13 cellular contexts compared by ENCODE assay signal in the genomic region with DNA sequence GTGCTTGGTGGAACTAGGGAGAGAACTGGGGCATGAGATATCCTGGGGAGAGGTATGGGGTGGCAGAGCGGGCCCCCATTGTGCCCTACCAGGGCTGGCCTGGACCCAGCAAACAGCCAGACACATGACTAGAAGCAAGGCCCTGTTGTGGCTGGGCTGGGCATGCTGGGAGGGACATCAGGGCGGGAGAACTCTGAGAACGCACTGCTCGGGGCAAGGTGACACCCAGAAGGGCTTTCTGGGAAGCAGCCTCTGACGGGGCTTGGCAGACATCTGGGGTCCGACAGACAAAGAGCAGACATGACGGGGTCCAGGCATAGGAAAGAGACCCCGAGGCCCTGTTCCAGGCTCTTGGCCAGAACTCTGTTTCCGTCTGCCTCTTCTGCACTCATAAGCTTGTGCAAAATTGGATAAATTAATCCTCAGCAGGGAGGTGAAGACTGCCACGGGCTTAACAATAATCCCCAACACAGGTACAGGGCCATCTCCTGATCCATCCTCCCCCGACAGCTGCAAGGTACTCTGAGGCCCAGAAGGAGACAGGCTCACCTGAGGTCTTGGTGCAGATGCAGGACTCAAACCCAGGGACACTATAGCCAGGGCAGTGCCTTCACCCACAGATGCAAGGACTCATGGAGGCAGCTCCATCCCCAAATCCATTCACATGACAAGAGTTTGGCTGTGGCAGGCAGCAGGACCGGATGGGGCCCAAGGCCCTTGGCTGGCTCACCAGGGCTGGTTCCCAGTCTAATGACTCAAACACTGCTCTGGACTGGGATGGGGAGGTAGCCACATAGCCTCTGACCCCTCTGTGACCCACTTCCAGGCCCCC. TPM values are rescaled to one million over a fixed set of nuclear protein-coding genes. Genes with fewer than 3 reads are reported as not detected.
DNase-seq lines count a peak whose midpoint lies in the region; ATAC-seq, FAIRE-seq and TF ChIP-seq lines count a peak whose summit lies in the region.
"Had no signal": no experiment of that assay in that cellular context is flagged by ENCODE, and none has a peak within 500 bp of the region (broad histone marks: within the 10 kb centered on the region; RNA-seq: fewer than 3 reads in every experiment).

No MANE protein-coding gene starts in this region.

- H3K4me1 ChIP-seq in H1 (replicated peaks in 1 of 4; ENCODE audit: control insufficient read depth in 3 of 4, insufficient read depth in 4 of 4, low read length in 3 of 4): peaks cover 0 to 14% (median 9%) of the 10 kb centered on the region in 4 experiments; a peak in 6 of 7 replicates

- no peak overlapping the region for H3K27ac ChIP-seq in H1 (ENCODE audit: low read depth, low read length)
- H3K27ac ChIP-seq: thoracic aorta, VCaP had no signal

- H3K27me3 Mint-ChIP-seq in activated naive CD8-positive, alpha-beta T cell treated with anti-CD3 and anti-CD28 coated beads for 36 hours: peaks cover 5% of the 10 kb centered on the region
- H3K27me3 Mint-ChIP-seq in activated naive CD8-positive, alpha-beta T cell treated with anti-CD3 and anti-CD28 coated beads, Interleukin-2, amount 50 U/mL, for 24 hours: no peaks in the 10 kb centered on the region
- H3K27me3 Mint-ChIP-seq in mesothelial cell of epicardium (ENCODE audit: low read depth): no peaks in the 10 kb centered on the region
- no peaks in the 10 kb centered on the region for H3K27me3 Mint-ChIP-seq in type B pancreatic cell
- no peaks in the 10 kb centered on the region for H3K27me3 Mint-ChIP-seq in stimulated activated memory B cell treated with anti-CD40 and anti-IgM and Interleukin-4, amounts not matched to agents 10 μg/mL and 1 μg/mL and 100 μg/mL, for 72 hours

- peaks cover 0 to 13% (median 2%) of the 10 kb centered on the region in 4 experiments; a peak in 5 of 8 replicates for H3K36me3 ChIP-seq in H1 (ENCODE audit: control insufficient read depth in 2 of 4, insufficient read depth in 4 of 4, low read length in 3 of 4)
- H3K36me3 ChIP-seq: prostate gland, thoracic aorta had no signal

- H2BK5ac ChIP-seq in H1 (ENCODE audit: low read depth, low read length): no peak overlapping the region

- no peak for ATAC-seq in activated naive CD8-positive, alpha-beta T cell treated with anti-CD3 and anti-CD28 coated beads, Interleukin-2, amount 50 U/mL, for 24 hours
- no peak for ATAC-seq in stimulated activated memory B cell treated with anti-CD40 and anti-IgM and Interleukin-4, amounts not matched to agents 10 μg/mL and 1 μg/mL and 100 μg/mL, for 72 hours

- no peak overlapping the region for H4K91ac ChIP-seq in H1 (replicated peaks; ENCODE audit: insufficient read length, low read length)

- no peak for FAIRE-seq in H1 (lab: Jason Lieb, UNC)

- no peaks in the 10 kb centered on the region for H3K27me3 ChIP-seq in H1 (replicated peaks in 1 of 4; ENCODE audit: control insufficient read depth in 3 of 4, extremely low read depth in 1 of 4, insufficient read depth in 3 of 4, low read length in 3 of 4)

- H3K56ac ChIP-seq in H1 (replicated peaks; ENCODE audit: insufficient read length, low read depth, low read length): no peak overlapping the region

- POLR2A ChIA-PET in H1 (lab: Charles Lee; ENCODE audit: partially characterized antibody): interaction anchor here (1.0 to 18.4 kb wide), 6 partner anchors 10 to 90 kb away, joined by 3 to 532 read pairs (median 10); no protein-coding TSS in a partner anchor

- no peak overlapping the region for H3K23ac ChIP-seq in H1 (ENCODE audit: insufficient read length)

- no peak for TF ChIP-seq EP300 in H1 (IDR thresholded peaks at IDR 0.05; ENCODE audit: borderline replicate concordance in 1 of 2, low read depth in 2 of 2, low read length in 2 of 2)

- CTCF ChIA-PET in H1 (lab: Charles Lee; ENCODE audit: partially characterized antibody): interaction anchor here (0.6 to 3.4 kb wide), 10 partner anchors 10 to 51 kb away, joined by 3 to 14 read pairs (median 4); no protein-coding TSS in a partner anchor

- peaks cover 38% of the 10 kb centered on the region for H3K79me1 ChIP-seq in H1 (ENCODE audit: low read depth, low read length)

- no peak overlapping the region for H3K18ac ChIP-seq in H1 (ENCODE audit: extremely low read depth, low read length)

- TF ChIP-seq RAD21 in H1 (IDR thresholded peaks at IDR 0.05 in 1 of 2, conservative IDR thresholded peaks at IDR 0.05 in 1 of 2; ENCODE audit: low read depth in 2 of 2, low read length in 2 of 2): no peak

- H3K4me3 Mint-ChIP-seq in activated naive CD8-positive, alpha-beta T cell treated with anti-CD3 and anti-CD28 coated beads for 36 hours: peak overlapping the region; percentile 4
- H3K4me3 Mint-ChIP-seq in activated naive CD8-positive, alpha-beta T cell treated with anti-CD3 and anti-CD28 coated beads, Interleukin-2, amount 50 U/mL, for 24 hours: no peak overlapping the region
- H3K4me3 Mint-ChIP-seq in mesothelial cell of epicardium: no peak overlapping the region
- H3K4me3 Mint-ChIP-seq in type B pancreatic cell: peak overlapping the region; percentile 23
- no peak overlapping the region for H3K4me3 Mint-ChIP-seq in stimulated activated memory B cell treated with anti-CD40 and anti-IgM and Interleukin-4, amounts not matched to agents 10 μg/mL and 1 μg/mL and 100 μg/mL, for 72 hours
- H3K4me3 Mint-ChIP-seq: activated T-helper 1 cell treated with anti-CD3 and anti-CD28 coated beads, Interleukin-12 subunit alpha, Interleukin-12 subunit beta, Interleukin-2, Interleukin-4 antibody, amounts not matched to agents 30 ng/mL and 10 ng/mL and 1 ng/mL, durations not matched to agents 14 hours and 24 hours and 36 hours had no signal

- no peaks in the 10 kb centered on the region for H3K9me3 Mint-ChIP-seq in activated naive CD8-positive, alpha-beta T cell treated with anti-CD3 and anti-CD28 coated beads for 36 hours
- no peaks in the 10 kb centered on the region for H3K9me3 Mint-ChIP-seq in activated naive CD8-positive, alpha-beta T cell treated with anti-CD3 and anti-CD28 coated beads, Interleukin-2, amount 50 U/mL, for 24 hours
- H3K9me3 Mint-ChIP-seq in mesothelial cell of epicardium (no peaks in the 10 kb centered on the region), type B pancreatic cell (no peaks in the 10 kb centered on the region)
- no peaks in the 10 kb centered on the region for H3K9me3 Mint-ChIP-seq in stimulated activated memory B cell treated with anti-CD40 and anti-IgM and Interleukin-4, amounts not matched to agents 10 μg/mL and 1 μg/mL and 100 μg/mL, for 72 hours
- H3K9me3 Mint-ChIP-seq: activated T-helper 1 cell treated with anti-CD3 and anti-CD28 coated beads, Interleukin-12 subunit alpha, Interleukin-12 subunit beta, Interleukin-2, Interleukin-4 antibody, amounts not matched to agents 30 ng/mL and 10 ng/mL and 1 ng/mL, durations not matched to agents 14 hours and 24 hours and 36 hours had no signal

- no peak for DNase-seq in activated naive CD8-positive, alpha-beta T cell treated with anti-CD3 and anti-CD28 coated beads for 36 hours
- DNase-seq in activated naive CD8-positive, alpha-beta T cell treated with anti-CD3 and anti-CD28 coated beads, Interleukin-2, amount 50 U/mL, for 24 hours: no peak
- DNase-seq in H1 (ENCODE audit: low read depth in 1 of 2, low spot score in 2 of 2) (no peak), mesothelial cell of epicardium (ENCODE audit: low spot score in 2 of 2, unreplicated experiment in 2 of 2) (no peak), type B pancreatic cell (ENCODE audit: extremely low spot score, unreplicated experiment) (no peak), KG1 (lab: John Stamatoyannopoulos, UW) (no peak)
- DNase-seq in stimulated activated CD4-positive, alpha-beta T cell treated with anti-CD3 and anti-CD28 coated beads, Interleukin-4, amount 100 ng/mL, for 4 hours: no peak
- DNase-seq: DND-41 had no signal

- peaks cover 43 to 55% of the 10 kb centered on the region in 2 experiments for H4K20me1 ChIP-seq in H1 (replicated peaks in 1 of 2; ENCODE audit: control insufficient read depth in 1 of 2, insufficient read depth in 2 of 2, low read length in 2 of 2)

- H3K4me3 ChIP-seq in H1 (ENCODE audit: extremely low read depth in 1 of 4, insufficient read depth in 2 of 4, low read depth in 3 of 4, low read length in 4 of 4): no peak overlapping the region
- H3K4me3 ChIP-seq: prostate gland, thoracic aorta had no signal

- peaks cover 42 to 88% of the 10 kb centered on the region in 2 experiments for H3K79me2 ChIP-seq in H1 (ENCODE audit: control insufficient read depth in 1 of 2, insufficient read depth in 2 of 2, low read length in 2 of 2)

- peaks cover 63% of the 10 kb centered on the region for H3K4me1 Mint-ChIP-seq in activated naive CD8-positive, alpha-beta T cell treated with anti-CD3 and anti-CD28 coated beads for 36 hours
- peaks cover 55% of the 10 kb centered on the region for H3K4me1 Mint-ChIP-seq in activated naive CD8-positive, alpha-beta T cell treated with anti-CD3 and anti-CD28 coated beads, Interleukin-2, amount 50 U/mL, for 24 hours
- H3K4me1 Mint-ChIP-seq in mesothelial cell of epicardium: peaks cover 60% of the 10 kb centered on the region
- H3K4me1 Mint-ChIP-seq in type B pancreatic cell (ENCODE audit: unreplicated experiment): peaks cover 52% of the 10 kb centered on the region
- H3K4me1 Mint-ChIP-seq in stimulated activated memory B cell treated with anti-CD40 and anti-IgM and Interleukin-4, amounts not matched to agents 10 μg/mL and 1 μg/mL and 100 μg/mL, for 72 hours: peaks cover 56% of the 10 kb centered on the region

- no peak overlapping the region for H3K4me2 ChIP-seq in H1 (ENCODE audit: insufficient read depth in 1 of 2, low read depth in 2 of 2, low read length in 2 of 2)

- H3K9ac ChIP-seq in H1 (replicated peaks in 1 of 4; ENCODE audit: extremely low read depth in 1 of 4, low read depth in 3 of 4, low read length in 3 of 4): no peak overlapping the region

- peaks cover 46% of the 10 kb centered on the region for H3K36me3 Mint-ChIP-seq in activated naive CD8-positive, alpha-beta T cell treated with anti-CD3 and anti-CD28 coated beads for 36 hours
- H3K36me3 Mint-ChIP-seq in activated naive CD8-positive, alpha-beta T cell treated with anti-CD3 and anti-CD28 coated beads, Interleukin-2, amount 50 U/mL, for 24 hours (ENCODE audit: low read depth): peaks cover 26% of the 10 kb centered on the region
- H3K36me3 Mint-ChIP-seq in mesothelial cell of epicardium (peaks cover 10% of the 10 kb centered on the region), type B pancreatic cell (peaks cover 3% of the 10 kb centered on the region)
- peaks cover 25% of the 10 kb centered on the region for H3K36me3 Mint-ChIP-seq in stimulated activated memory B cell treated with anti-CD40 and anti-IgM and Interleukin-4, amounts not matched to agents 10 μg/mL and 1 μg/mL and 100 μg/mL, for 72 hours

- H3K9me3 ChIP-seq in H1 (ENCODE audit: insufficient read depth in 2 of 2, low read depth in 1 of 2, low read length in 1 of 2): no peaks in the 10 kb centered on the region
- H3K9me3 ChIP-seq: prostate gland, thoracic aorta had no signal

- WGBS in H1 (ENCODE audit: extremely low coverage in 1 of 2, insufficient coverage in 1 of 2, insufficient read length in 1 of 2, insufficient replicate concordance in 2 of 2, low coverage in 1 of 2, low lambda C conversion rate in 2 of 2, missing lambda C conversion rate in 1 of 2), 2 experiments: 86% methylated on average over 12 of the region's 12 CpGs; no CpG with 5 or more reads in 1 of the 2 experiments

- H4K8ac ChIP-seq in H1 (ENCODE audit: extremely low read depth, insufficient read depth, low read length): peak overlapping the region; percentile 31

- no peak overlapping the region for H2BK15ac ChIP-seq in H1 (ENCODE audit: low read length)

- no peak; a peak in 1 of 3 replicates for TF ChIP-seq POLR2A in H1 (IDR thresholded peaks at IDR 0.05; ENCODE audit: control extremely low read depth in 1 of 2, low read depth in 2 of 2, low read length in 2 of 2)

- no peak overlapping the region for H3K4ac ChIP-seq in H1 (replicated peaks; ENCODE audit: insufficient read length, low read depth, low read length)

- no peak overlapping the region for H3K14ac ChIP-seq in H1 (ENCODE audit: insufficient read length)

- no peak overlapping the region for H2BK20ac ChIP-seq in H1 (ENCODE audit: low read length)

- no peak overlapping the region for H3K27ac Mint-ChIP-seq in activated naive CD8-positive, alpha-beta T cell treated with anti-CD3 and anti-CD28 coated beads for 36 hours
- H3K27ac Mint-ChIP-seq in activated naive CD8-positive, alpha-beta T cell treated with anti-CD3 and anti-CD28 coated beads, Interleukin-2, amount 50 U/mL, for 24 hours: no peak overlapping the region
- H3K27ac Mint-ChIP-seq in mesothelial cell of epicardium (peak overlapping the region; percentile 90), type B pancreatic cell (peak overlapping the region; percentile 91)
- no peak overlapping the region for H3K27ac Mint-ChIP-seq in stimulated activated memory B cell treated with anti-CD40 and anti-IgM and Interleukin-4, amounts not matched to agents 10 μg/mL and 1 μg/mL and 100 μg/mL, for 72 hours

- H3K23me2 ChIP-seq in H1 (ENCODE audit: low read depth, low read length): peaks cover 5% of the 10 kb centered on the region; the same call in 1 of the 2 replicates

- no peak overlapping the region for H4K5ac ChIP-seq in H1 (ENCODE audit: insufficient read length, low read depth, low read length)

- no peak for TF ChIP-seq CTCF in H1 (IDR thresholded peaks at IDR 0.05; ENCODE audit: control extremely low read depth in 1 of 3, insufficient read depth in 1 of 3, low read depth in 1 of 3, low read length in 3 of 3)
- TF ChIP-seq CTCF in mesothelial cell of epicardium (IDR thresholded peaks at IDR 0.05; ENCODE audit: unreplicated experiment): no peak
- no peak for TF ChIP-seq CTCF in type B pancreatic cell (conservative IDR thresholded peaks at IDR 0.05)

- no peak overlapping the region for H2AFZ ChIP-seq in H1 (ENCODE audit: low read length)

- no peak overlapping the region for H2BK120ac ChIP-seq in H1 (replicated peaks; ENCODE audit: low read depth, low read length)

- no peak overlapping the region for H2BK12ac ChIP-seq in H1 (ENCODE audit: low read depth, low read length)

- H2AK5ac ChIP-seq in H1 (ENCODE audit: low read depth, low read length): no peak overlapping the region

RNA-seq across cellular contexts. Expression of a gene that starts 5.4 kb away (rescaled TPM):
- 100 to 1,000 TPM; 123 to 131 TPM for total RNA-seq in activated naive CD8-positive, alpha-beta T cell treated with anti-CD3 and anti-CD28 coated beads for 36 hours
- 69.9 and 70.8 TPM in 2 replicates for total RNA-seq in H1 (2021; fragmentation: NEBNext Ultra II Directional; extraction: Animal tissue kit (Norgen Biotek cat#: 25700))
- polyA plus RNA-seq in H1 (2011; rRNA removed): 28.6 and 64.6 TPM in 2 replicates
- 34.1 TPM for polyA plus RNA-seq in H1 (2011; cell fraction: cytosol; rRNA removed)
- polyA plus RNA-seq in H1 (2011; cell fraction: nucleus; rRNA removed): 270 TPM
- polyA plus RNA-seq in H1 (2012, experiment 1 of 2): 45.2 to 64.7 TPM (median 53.7 TPM) in 4 replicates
- 36.4 TPM for polyA plus RNA-seq in H1 (2012, experiment 2 of 2)
- polyA plus RNA-seq in H1 (2013, experiment 1 of 2): 88.4 TPM
- polyA plus RNA-seq in H1 (2013, experiment 2 of 2): 76.5 TPM
- 21.0 and 35.5 TPM in 2 replicates for polyA minus RNA-seq in H1 (2011; rRNA and poly(A)+ RNA removed)
- 60.1 TPM for polyA minus RNA-seq in H1 (2011; cell fraction: cytosol; rRNA and poly(A)+ RNA removed)
- polyA minus RNA-seq in H1 (2011; cell fraction: nucleus; rRNA and poly(A)+ RNA removed): 90.1 TPM
- total RNA-seq in mesothelial cell of epicardium (179 to 187 TPM (median 181 TPM) in 3 replicates), type B pancreatic cell (ENCODE audit: low replicate concordance) (81.2 and 97.0 TPM in 2 replicates)

Comparison
In these comparisons a context has a peak if more than half of its experiments do, and no peak if none do; other contexts are left out.
1. H3K4me3 Mint-ChIP-seq: peak in activated naive CD8-positive, alpha-beta T cell treated with anti-CD3 and anti-CD28 coated beads for 36 hours (single experiment) and type B pancreatic cell (single experiment); none in activated naive CD8-positive, alpha-beta T cell treated with anti-CD3 and anti-CD28 coated beads, Interleukin-2, amount 50 U/mL, for 24 hours (single experiment), mesothelial cell of epicardium (single experiment) and stimulated activated memory B cell treated with anti-CD40 and anti-IgM and Interleukin-4, amounts not matched to agents 10 μg/mL and 1 μg/mL and 100 μg/mL, for 72 hours (single experiment).
2. H3K27ac Mint-ChIP-seq: peak in mesothelial cell of epicardium (single experiment) and type B pancreatic cell (single experiment); none in activated naive CD8-positive, alpha-beta T cell treated with anti-CD3 and anti-CD28 coated beads for 36 hours (single experiment), activated naive CD8-positive, alpha-beta T cell treated with anti-CD3 and anti-CD28 coated beads, Interleukin-2, amount 50 U/mL, for 24 hours (single experiment) and stimulated activated memory B cell treated with anti-CD40 and anti-IgM and Interleukin-4, amounts not matched to agents 10 μg/mL and 1 μg/mL and 100 μg/mL, for 72 hours (single experiment).